8 cellular contexts compared by ENCODE assay signal in the genomic region with DNA sequence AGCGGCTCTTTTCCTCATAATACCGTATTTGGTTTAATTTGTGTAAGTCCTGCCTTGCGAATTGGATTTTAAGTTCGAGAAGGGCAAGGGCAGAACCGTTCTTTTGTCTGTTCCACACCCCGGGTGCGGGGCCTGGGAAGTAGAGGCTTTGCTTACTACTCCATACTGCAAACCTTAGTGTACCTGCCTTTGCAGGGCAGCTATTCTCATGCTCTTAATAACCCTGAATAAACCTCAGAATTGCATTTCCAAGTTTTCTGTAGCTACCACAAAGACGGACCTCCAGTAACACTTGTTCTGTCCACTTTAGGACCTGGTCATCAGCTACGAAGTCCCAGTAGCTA. TPM values are rescaled to one million over a fixed set of nuclear protein-coding genes. Genes with fewer than 3 reads are reported as not detected.
DNase-seq lines count a peak whose midpoint lies in the region; ATAC-seq and TF ChIP-seq lines count a peak whose summit lies in the region.

No MANE protein-coding gene starts in this region.

- CTCF ChIA-PET in CD8-positive, alpha-beta memory T cell (lab: Charles Lee) = interaction anchor here (1.2 to 6.6 kb wide), 5 partner anchors 30 to 177 kb away, joined by 5 to 95 read pairs (median 12); partner anchors contain the start of gene COX20
- CTCF ChIA-PET in activated CD8-positive, alpha-beta T cell treated with anti-CD3 and anti-CD28 coated beads for 36 hours (lab: Charles Lee) = interaction anchor here (1.1 to 5.8 kb wide), 5 partner anchors 10 to 178 kb away, joined by 3 to 34 read pairs (median 3); a partner anchor contains a TSS

- no peak for TF ChIP-seq EP300 in ovary (IDR thresholded peaks at IDR 0.05)

- DNase-seq in CD8-positive, alpha-beta memory T cell = no peak
- DNase-seq in Kasumi-1 (lab: John Stamatoyannopoulos, UW) = peak; percentile 75 to 77
- DNase-seq in activated CD8-positive, alpha-beta T cell treated with anti-CD3 and anti-CD28 coated beads for 36 hours = peak; percentile 47
- no peak for DNase-seq in fibroblast of the aortic adventitia (ENCODE audit: low read depth)
- DNase-seq in ovary = peak; percentile 30 to 50 (median 44)
- DNase-seq in 8988T = no peak
- no peak for DNase-seq in globus pallidus (ENCODE audit: low spot score)

- H3K4me1 ChIP-seq in CD8-positive, alpha-beta memory T cell (ENCODE audit: insufficient read depth, low read length) = peaks cover 39% of the 10 kb centered on the region
- peaks cover 5% of the 10 kb centered on the region for H3K4me1 ChIP-seq in ovary (ENCODE audit: insufficient read depth)

- WGBS in ovary, 3 donors = 18 to 26% (median 23%) methylated on average over 9 of the region's 9 CpGs

- peaks cover 0 to 4% (median 0%) of the 10 kb centered on the region in 5 donors for H3K9me3 Mint-ChIP-seq in CD8-positive, alpha-beta memory T cell
- no peaks in the 10 kb centered on the region for H3K9me3 Mint-ChIP-seq in activated CD8-positive, alpha-beta T cell treated with anti-CD3 and anti-CD28 coated beads for 36 hours

- intact Hi-C loops in activated CD8-positive, alpha-beta T cell treated with anti-CD3 and anti-CD28 coated beads for 36 hours (cut with micrococcal nuclease) = loop anchor here (5.0 kb wide), 1 partner anchor 97 kb away; no protein-coding TSS in a partner anchor
- intact Hi-C loops in ovary (cut with DNase I) = loop anchor here in 2 of 4 donors (2.0 to 10.0 kb wide), 2 partner anchors 106 to 210 kb away; partner anchors contain the start of gene DESI2 (in 1 of the 2)

- peaks cover 5 to 41% (median 13%) of the 10 kb centered on the region in 3 donors for H3K36me3 Mint-ChIP-seq in CD8-positive, alpha-beta memory T cell
- H3K36me3 Mint-ChIP-seq in activated CD8-positive, alpha-beta T cell treated with anti-CD3 and anti-CD28 coated beads for 36 hours (ENCODE audit: low read depth) = peaks cover 35% of the 10 kb centered on the region

- POLR2A ChIA-PET in CD8-positive, alpha-beta memory T cell (lab: Charles Lee) = interaction anchor here (0.8 to 7.0 kb wide), 6 partner anchors 13 to 1633 kb away, joined by 4 to 322 read pairs (median 12); partner anchors contain the start of genes COX20 and DESI2
- POLR2A ChIA-PET in activated CD8-positive, alpha-beta T cell treated with anti-CD3 and anti-CD28 coated beads for 36 hours (lab: Charles Lee) = interaction anchor here (0.8 to 20.0 kb wide), 7 partner anchors 12 to 265 kb away, joined by 3 to 554 read pairs (median 15); partner anchors contain the start of gene COX20

- TF ChIP-seq CTCF in activated CD8-positive, alpha-beta T cell treated with anti-CD3 and anti-CD28 coated beads for 36 hours (IDR thresholded peaks at IDR 0.05) = no peak
- no peak for TF ChIP-seq CTCF in fibroblast of the aortic adventitia (IDR thresholded peaks at IDR 0.05; ENCODE audit: insufficient read depth, low read length)
- no peak for TF ChIP-seq CTCF in ovary (IDR thresholded peaks at IDR 0.05)

- peaks cover 18% of the 10 kb centered on the region for H3K36me3 ChIP-seq in CD8-positive, alpha-beta memory T cell (ENCODE audit: insufficient read depth, low read length)
- no peaks in the 10 kb centered on the region for H3K36me3 ChIP-seq in ovary

- H3K27me3 Mint-ChIP-seq in CD8-positive, alpha-beta memory T cell = peaks cover 0 to 10% of the 10 kb centered on the region in 2 donors
- H3K27me3 Mint-ChIP-seq in activated CD8-positive, alpha-beta T cell treated with anti-CD3 and anti-CD28 coated beads for 36 hours = no peaks in the 10 kb centered on the region

- H3K27me3 ChIP-seq in CD8-positive, alpha-beta memory T cell (ENCODE audit: insufficient read depth, low read length, poor library complexity, severe bottlenecking) = no peaks in the 10 kb centered on the region
- H3K27me3 ChIP-seq in ovary = no peaks in the 10 kb centered on the region

- H3K4me3 Mint-ChIP-seq in CD8-positive, alpha-beta memory T cell = peak overlapping the region; percentile 90 to 98 (median 93)
- peak overlapping the region; percentile 95 for H3K4me3 Mint-ChIP-seq in activated CD8-positive, alpha-beta T cell treated with anti-CD3 and anti-CD28 coated beads for 36 hours

- peak overlapping the region; percentile 94 for H3K27ac ChIP-seq in CD8-positive, alpha-beta memory T cell (ENCODE audit: low read depth, low read length)
- H3K27ac ChIP-seq in ovary = peak overlapping the region; percentile 81 to 98

- no peaks in the 10 kb centered on the region for H3K9me3 ChIP-seq in CD8-positive, alpha-beta memory T cell (ENCODE audit: low read length)
- H3K9me3 ChIP-seq in ovary = no peaks in the 10 kb centered on the region

- TF ChIP-seq POLR2A in ovary (IDR thresholded peaks at IDR 0.05) = no peak

- ATAC-seq in activated CD8-positive, alpha-beta T cell treated with anti-CD3 and anti-CD28 coated beads for 36 hours = no peak
- no peak for ATAC-seq in GM21526 (IDR thresholded peaks at IDR 0.05; ENCODE audit: low FRiP score, unreplicated experiment)

- peak overlapping the region; percentile 91 to 100 (median 98) for H3K27ac Mint-ChIP-seq in CD8-positive, alpha-beta memory T cell
- peak overlapping the region; percentile 99 for H3K27ac Mint-ChIP-seq in activated CD8-positive, alpha-beta T cell treated with anti-CD3 and anti-CD28 coated beads for 36 hours

- peak overlapping the region; percentile 87 for H3K4me3 ChIP-seq in CD8-positive, alpha-beta memory T cell (ENCODE audit: low read length)
- H3K4me3 ChIP-seq in fibroblast of the aortic adventitia (ENCODE audit: low read depth, low read length) (peak overlapping the region; percentile 70), ovary (peak overlapping the region; percentile 76)

- H3K4me1 Mint-ChIP-seq in CD8-positive, alpha-beta memory T cell = peaks cover 31 to 46% (median 43%) of the 10 kb centered on the region in 3 donors
- peaks cover 29% of the 10 kb centered on the region for H3K4me1 Mint-ChIP-seq in activated CD8-positive, alpha-beta T cell treated with anti-CD3 and anti-CD28 coated beads for 36 hours (ENCODE audit: low read depth)

RNA-seq across cellular contexts. Expression of gene HNRNPU, which starts 0.7 kb away (rescaled TPM):
- total RNA-seq in CD8-positive, alpha-beta memory T cell = 100 to 1,000 TPM; 598 to 630 TPM
- 382 TPM for polyA plus RNA-seq in CD8-positive, alpha-beta memory T cell
- 100 to 1,000 TPM; 469 to 474 TPM for total RNA-seq in activated CD8-positive, alpha-beta T cell treated with anti-CD3 and anti-CD28 coated beads for 36 hours
- total RNA-seq in fibroblast of the aortic adventitia (ENCODE audit: low replicate concordance) (348 and 773 TPM in 2 replicates), ovary (100 to 1,000 TPM; 269 to 408 (median 314) TPM)
- polyA plus RNA-seq in ovary = 100 to 1,000 TPM; 163 to 377 TPM

RNA-seq across cellular contexts. Expression of gene COX20, which starts 29.5 kb away (rescaled TPM):
- total RNA-seq in CD8-positive, alpha-beta memory T cell = 10 to 100 TPM; 35.7 to 36.2 TPM
- 47.0 TPM for polyA plus RNA-seq in CD8-positive, alpha-beta memory T cell
- 10 to 100 TPM; 33.1 to 34.7 TPM for total RNA-seq in activated CD8-positive, alpha-beta T cell treated with anti-CD3 and anti-CD28 coated beads for 36 hours
- total RNA-seq in fibroblast of the aortic adventitia (ENCODE audit: low replicate concordance) (44.2 and 98.5 TPM in 2 replicates), ovary (10 to 100 TPM; 25.2 to 40.0 (median 35.8) TPM)
- 100 to 1,000 TPM in 1 of 2 donors, 10 to 100 TPM in 1; 37.7 to 107 TPM for polyA plus RNA-seq in ovary

Comparison
In these comparisons a context has a peak if more than half of its experiments do, and no peak if none do; other contexts are left out.
1. DNase-seq: peak in Kasumi-1 (2 of 2), activated CD8-positive, alpha-beta T cell treated with anti-CD3 and anti-CD28 coated beads for 36 hours (single experiment) and ovary (5 of 5); none in CD8-positive, alpha-beta memory T cell (0 of 5), fibroblast of the aortic adventitia (single experiment), 8988T (single experiment) and globus pallidus (single experiment).
2. Peak in every context shown above with its lines, with median percentiles within 50 percentile points of each other: H3K4me3 ChIP-seq.